In the genomic region with DNA sequence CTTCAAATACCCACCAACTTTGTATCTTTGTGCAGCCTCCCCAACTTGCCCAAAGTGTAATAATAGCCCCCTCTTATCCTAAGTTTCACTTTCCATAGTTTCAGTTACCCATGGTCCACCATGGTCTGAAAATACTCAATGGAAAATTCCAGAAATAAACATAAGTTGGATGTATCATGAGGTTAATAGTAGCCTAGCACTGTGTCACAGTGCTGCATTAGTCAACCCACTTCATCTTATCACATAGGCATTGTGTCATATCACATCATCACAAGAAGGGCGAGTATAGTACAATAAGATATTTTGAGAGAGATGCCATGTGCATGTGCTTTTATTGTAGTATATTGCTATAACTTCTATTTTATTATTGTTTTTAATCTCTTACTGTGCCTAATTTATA, we compare ENCODE assay signal across 1 cellular context.
TF ChIP-seq lines count a peak whose summit lies in the region.

No MANE protein-coding gene starts in this region.

TF ChIP-seq in IMR-90, 13 proteins besides CTCF, POLR2A, EP300 and RAD21:
- no peak for TF ChIP-seq MXI1 (IDR thresholded peaks at IDR 0.05; ENCODE audit: borderline replicate concordance, low read depth, low read length)
- TF ChIP-seq CHD1 (IDR thresholded peaks at IDR 0.05; ENCODE audit: low read depth, low read length) = no peak
- no peak for TF ChIP-seq CEBPB (IDR thresholded peaks at IDR 0.05; ENCODE audit: low read depth, low read length)
- TF ChIP-seq, protein P1, sequence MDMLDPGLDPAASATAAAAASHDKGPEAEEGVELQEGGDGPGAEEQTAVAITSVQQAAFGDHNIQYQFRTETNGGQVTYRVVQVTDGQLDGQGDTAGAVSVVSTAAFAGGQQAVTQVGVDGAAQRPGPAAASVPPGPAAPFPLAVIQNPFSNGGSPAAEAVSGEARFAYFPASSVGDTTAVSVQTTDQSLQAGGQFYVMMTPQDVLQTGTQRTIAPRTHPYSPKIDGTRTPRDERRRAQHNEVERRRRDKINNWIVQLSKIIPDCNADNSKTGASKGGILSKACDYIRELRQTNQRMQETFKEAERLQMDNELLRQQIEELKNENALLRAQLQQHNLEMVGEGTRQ (IDR thresholded peaks at IDR 0.05; ENCODE audit: low read depth, low read length) = no peak
- no peak for TF ChIP-seq RCOR1 (IDR thresholded peaks at IDR 0.05; ENCODE audit: insufficient replicate concordance, low read length)
- TF ChIP-seq FOS (IDR thresholded peaks at IDR 0.05; ENCODE audit: low read depth, low read length) = no peak
- TF ChIP-seq MAFK (IDR thresholded peaks at IDR 0.05; ENCODE audit: low read depth, low read length) = no peak
- no peak for TF ChIP-seq NFE2L2 (IDR thresholded peaks at IDR 0.05; ENCODE audit: low read depth, low read length)
- TF ChIP-seq BHLHE40 (IDR thresholded peaks at IDR 0.05; ENCODE audit: low read depth, low read length) = no peak
- TF ChIP-seq SMC3 (IDR thresholded peaks at IDR 0.05; ENCODE audit: low read depth, low read length) = no peak
TF ChIP-seq in IMR-90: peak in this region for 0.
